1 cellular context compared by ENCODE assay signal in the genomic region with DNA sequence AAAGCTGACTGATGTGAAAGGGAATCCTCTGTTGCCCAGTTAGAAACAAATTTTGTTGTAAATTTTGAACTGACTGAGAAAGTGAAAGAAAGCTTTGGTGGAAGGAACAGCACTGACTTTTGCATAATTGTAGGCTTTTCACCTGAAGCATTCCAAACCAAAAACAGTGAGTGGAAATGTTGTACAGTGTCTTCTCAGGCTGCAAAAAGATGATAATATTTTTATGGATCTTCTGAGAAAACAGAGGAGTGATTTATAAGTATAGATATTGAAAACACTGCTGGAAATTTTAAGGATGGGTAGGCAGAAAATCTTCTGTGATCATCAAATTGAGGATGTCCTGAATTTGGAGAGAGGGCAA.
TF ChIP-seq lines count a peak whose summit lies in the region.

No MANE protein-coding gene starts in this region.

TF ChIP-seq in GM12878, 131 proteins besides CTCF, POLR2A, EP300 and RAD21 (continued from another document):
- TF ChIP-seq IRF5 (IDR thresholded peaks at IDR 0.05; ENCODE audit: borderline replicate concordance) = no peak
- TF ChIP-seq NR2C1 (IDR thresholded peaks at IDR 0.05) = no peak
- TF ChIP-seq MEF2B (IDR thresholded peaks at IDR 0.05; ENCODE audit: partially characterized antibody, poor library complexity, severe bottlenecking) = no peak
- no peak for TF ChIP-seq MTA3 (IDR thresholded peaks at IDR 0.05; ENCODE audit: borderline replicate concordance, low read length)
- no peak for TF ChIP-seq CUX1 (IDR thresholded peaks at IDR 0.05; ENCODE audit: insufficient replicate concordance, low read depth, low read length)
- no peak for TF ChIP-seq SREBF1 (IDR thresholded peaks at IDR 0.05; ENCODE audit: low read length)
- no peak for TF ChIP-seq SUZ12 (IDR thresholded peaks at IDR 0.05; ENCODE audit: unreplicated experiment)
- TF ChIP-seq ZNF622 (IDR thresholded peaks at IDR 0.05) = no peak
- no peak for TF ChIP-seq JUNB (IDR thresholded peaks at IDR 0.05)
- TF ChIP-seq NFXL1 (IDR thresholded peaks at IDR 0.05; ENCODE audit: borderline replicate concordance) = no peak
- TF ChIP-seq LARP7 (IDR thresholded peaks at IDR 0.05) = no peak
- TF ChIP-seq PAX8 (IDR thresholded peaks at IDR 0.05) = no peak
- TF ChIP-seq ZZZ3 (IDR thresholded peaks at IDR 0.05; ENCODE audit: control insufficient read depth, insufficient read length, low read depth) = no peak
- TF ChIP-seq EZH2 (IDR thresholded peaks at IDR 0.05; ENCODE audit: borderline replicate concordance, control insufficient read depth, low read depth, low read length) = no peak
